In genomic region chr14:51085007-51085406, GRCh38 we compare ENCODE assay signal across 32 cellular contexts.
"Had no signal": no experiment of that assay in that cellular context is flagged by ENCODE, and none has a peak within 500 bp of the region (broad histone marks: within the 10 kb centered on the region; RNA-seq: fewer than 3 reads in every experiment).

No MANE protein-coding gene starts in this region.

- H3K9me3 ChIP-seq: adrenal gland, body of pancreas, breast epithelium had no signal

- DNase-seq: activated CD4-positive, alpha-beta memory T cell treated with anti-CD3 and anti-CD28 coated beads for 36 hours; activated CD4-positive, alpha-beta T cell treated with anti-CD3 and anti-CD28 coated beads for 1 hour; activated CD4-positive, alpha-beta T cell treated with anti-CD3 and anti-CD28 coated beads for 36 hours; activated CD4-positive, alpha-beta T cell treated with anti-CD3 and anti-CD28 coated beads for 48 hours; activated CD4-positive, alpha-beta T cell treated with anti-CD3 and anti-CD28 coated beads, Interleukin-2, amount 10 ng/mL, durations not matched to agents 7 days and 5 days; activated CD4-positive, CD25-positive, alpha-beta regulatory T cell; activated CD8-positive, alpha-beta memory T cell treated with anti-CD3 and anti-CD28 coated beads, Interleukin-2, amount 50 U/mL, for 4 hours; activated CD8-positive, alpha-beta T cell treated with anti-CD3 and anti-CD28 coated beads for 36 hours; activated effector memory CD4-positive, alpha-beta T cell treated with anti-CD3 and anti-CD28 coated beads, Interleukin-2, amount 50 U/mL, for 16 hours; activated gamma-delta T cell treated with Interleukin-2 at 50 U/mL for 16 hours; activated naive CD4-positive, alpha-beta T cell; activated naive CD4-positive, alpha-beta T cell treated with anti-CD3 and anti-CD28 coated beads for 36 hours; activated naive CD4-positive, alpha-beta T cell treated with anti-CD3 and anti-CD28 coated beads, Interleukin-2, amount 50 U/mL, for 16 hours; activated naive CD8-positive, alpha-beta T cell treated with anti-CD3 and anti-CD28 coated beads for 36 hours; activated T-cell treated with anti-CD3 and anti-CD28 coated beads for 4 hours; activated T-cell treated with anti-CD3 and anti-CD28 coated beads, Interleukin-2, amount 50 U/mL, for 1 hour; activated T-cell treated with anti-CD3 and anti-CD28 coated beads, Interleukin-2, amount 50 U/mL, for 4 hours; activated T-cell treated with anti-CD3 and anti-CD28 coated beads, Interleukin-2, amount 50 U/mL, for 72 hours; adrenal gland; amniotic stem cell; aorta; body of pancreas; brain microvascular endothelial cell; T-helper 1 cell; T-helper 2 cell; T-helper 9 cell; WERI-Rb-1 had no signal

- H3K4me3 ChIP-seq: adrenal gland, body of pancreas, breast epithelium had no signal

- H3K27ac ChIP-seq: adrenal gland, body of pancreas, brain microvascular endothelial cell, breast epithelium, WERI-Rb-1 had no signal

- H3K27me3 ChIP-seq: adrenal gland, body of pancreas, brain microvascular endothelial cell, breast epithelium had no signal

- H3K36me3 ChIP-seq: adrenal gland, brain microvascular endothelial cell, breast epithelium, WERI-Rb-1 had no signal

- H3K4me1 ChIP-seq: body of pancreas, breast epithelium had no signal

- ATAC-seq: activated CD4-positive, alpha-beta T cell treated with anti-CD3 and anti-CD28 coated beads for 36 hours; activated CD4-positive, CD25-positive, alpha-beta regulatory T cell treated with anti-CD3 and anti-CD28 coated beads, Interleukin-2, amount 50 U/mL, for 24 hours; activated CD8-positive, alpha-beta T cell treated with anti-CD3 and anti-CD28 coated beads for 36 hours; activated naive CD4-positive, alpha-beta T cell treated with anti-CD3 and anti-CD28 coated beads, Interleukin-2, amount 50 U/mL, for 72 hours; activated T-cell treated with anti-CD3 and anti-CD28 coated beads, Interleukin-2, amount 50 U/mL, for 4 hours; activated T-cell treated with anti-CD3 and anti-CD28 coated beads, Interleukin-2, amount 50 U/mL, for 72 hours; activated T-helper 17 cell treated with anti-CD3 and anti-CD28 coated beads, Interleukin-2, amount 50 U/mL, for 72 hours; body of pancreas; WTC11 had no signal
